18 cellular contexts compared by ENCODE assay signal in genomic region chr11:114063149-114063828, GRCh38. TPM values are rescaled to one million over a fixed set of nuclear protein-coding genes. Genes with fewer than 3 reads are reported as not detected.
DNase-seq lines count a peak whose midpoint lies in the region; ATAC-seq and TF ChIP-seq lines count a peak whose summit lies in the region.
"Had no signal": no experiment of that assay in that cellular context is flagged by ENCODE, and none has a peak within 500 bp of the region (broad histone marks: within the 10 kb centered on the region; RNA-seq: fewer than 3 reads in every experiment).

No MANE protein-coding gene starts in this region.

- H3K4me1 Mint-ChIP-seq in activated CD8-positive, alpha-beta T cell treated with anti-CD3 and anti-CD28 coated beads for 36 hours (ENCODE audit: low read depth) = peaks cover 3% of the 10 kb centered on the region
- H3K4me1 Mint-ChIP-seq in activated CD8-positive, alpha-beta T cell treated with anti-CD3 and anti-CD28 coated beads, Interleukin-2, amount 10 ng/mL, durations not matched to agents 7 days and 5 days (ENCODE audit: low read depth) = peaks cover 23% of the 10 kb centered on the region
- peaks cover 60% of the 10 kb centered on the region for H3K4me1 Mint-ChIP-seq in neural crest cell

- DNase-seq in activated CD8-positive, alpha-beta T cell treated with anti-CD3 and anti-CD28 coated beads for 36 hours = no peak
- DNase-seq in activated CD8-positive, alpha-beta T cell treated with anti-CD3 and anti-CD28 coated beads, Interleukin-2, amount 10 ng/mL, durations not matched to agents 7 days and 5 days = no peak
- DNase-seq in esophagus muscularis mucosa (ENCODE audit: extremely low spot score) (no peak), neural crest cell (ENCODE audit: low read depth, low spot score) (no peak), thyroid gland (no peak), SK-N-SH (no peak)
- DNase-seq: 8988T; C1 segment of cervical spinal cord; central memory CD4-positive, alpha-beta T cell; DMS79 treated with DMSO at 0.1 percent for 48 hours; foreskin melanocyte; NCI-H2107; NCI-H774; stimulated activated naive CD8-positive, alpha-beta T cell treated with anti-CD3 and anti-CD28 coated beads, Interleukin-15, Interleukin-2, amounts not matched to agents 100 U/mL and 50 U/mL, for 24 hours had no signal

- no peak overlapping the region for H3K27ac Mint-ChIP-seq in activated CD8-positive, alpha-beta T cell treated with anti-CD3 and anti-CD28 coated beads for 36 hours
- no peak overlapping the region for H3K27ac Mint-ChIP-seq in activated CD8-positive, alpha-beta T cell treated with anti-CD3 and anti-CD28 coated beads, Interleukin-2, amount 10 ng/mL, durations not matched to agents 7 days and 5 days
- H3K27ac Mint-ChIP-seq in neural crest cell (ENCODE audit: unreplicated experiment) = no peak overlapping the region
- H3K27ac Mint-ChIP-seq: activated naive CD4-positive, alpha-beta T cell treated with anti-CD3 and anti-CD28 coated beads, Interleukin-2, amount 50 U/mL, for 24 hours had no signal

- CTCF ChIA-PET in activated CD8-positive, alpha-beta T cell treated with anti-CD3 and anti-CD28 coated beads for 36 hours (lab: Charles Lee) = interaction anchor here (1.3 kb wide), 1 partner anchor 8 kb away, joined by 3 read pairs; no protein-coding TSS in a partner anchor
- CTCF ChIA-PET in activated CD8-positive, alpha-beta T cell treated with anti-CD3 and anti-CD28 coated beads, Interleukin-2, amount 10 ng/mL, durations not matched to agents 7 days and 5 days (lab: Charles Lee) = interaction anchor here (1.0 to 1.1 kb wide), 2 partner anchors 129 to 197 kb away, joined by 3 read pairs; no protein-coding TSS in a partner anchor
- CTCF ChIA-PET in SK-N-SH (lab: Yijun Ruan, JAX) = interaction anchor here (0.8 to 2.7 kb wide), 3 partner anchors 16 to 198 kb away, joined by 3 to 8 read pairs (median 3); no protein-coding TSS in a partner anchor

- H3K27me3 Mint-ChIP-seq in activated CD8-positive, alpha-beta T cell treated with anti-CD3 and anti-CD28 coated beads for 36 hours = peaks cover 21% of the 10 kb centered on the region
- H3K27me3 Mint-ChIP-seq in activated CD8-positive, alpha-beta T cell treated with anti-CD3 and anti-CD28 coated beads, Interleukin-2, amount 10 ng/mL, durations not matched to agents 7 days and 5 days (ENCODE audit: low read depth) = peaks cover 24% of the 10 kb centered on the region
- peaks cover 13% of the 10 kb centered on the region for H3K27me3 Mint-ChIP-seq in neural crest cell (ENCODE audit: low read depth)
- H3K27me3 Mint-ChIP-seq: activated naive CD4-positive, alpha-beta T cell treated with anti-CD3 and anti-CD28 coated beads, Interleukin-2, amount 50 U/mL, for 24 hours had no signal

- H3F3A ChIP-seq in SK-N-SH (replicated peaks; ENCODE audit: insufficient read depth) = no peaks in the 10 kb centered on the region

- ATAC-seq in activated CD8-positive, alpha-beta T cell treated with anti-CD3 and anti-CD28 coated beads for 36 hours = no peak
- no peak for ATAC-seq in activated CD8-positive, alpha-beta T cell treated with anti-CD3 and anti-CD28 coated beads, Interleukin-2, amount 10 ng/mL, durations not matched to agents 7 days and 5 days
- ATAC-seq in HG02642 (IDR thresholded peaks at IDR 0.05; ENCODE audit: poor library complexity, unreplicated experiment) (no peak), HG03378 (IDR thresholded peaks at IDR 0.05; ENCODE audit: unreplicated experiment) (no peak)
- ATAC-seq: Panc1; stimulated activated naive CD8-positive, alpha-beta T cell treated with anti-CD3 and anti-CD28 coated beads, Interleukin-15, Interleukin-2, amounts not matched to agents 100 U/mL and 50 U/mL, for 24 hours had no signal

- no peak overlapping the region for H3K9ac ChIP-seq in SK-N-SH

- H3K4me1 ChIP-seq in esophagus muscularis mucosa (peaks cover 72 to 76% (median 73%) of the 10 kb centered on the region in 4 donors), thyroid gland (peaks cover 66 to 72% of the 10 kb centered on the region in 2 donors), SK-N-SH (ENCODE audit: control insufficient read depth in 1 of 2, insufficient read depth in 2 of 2, low read depth in 1 of 2, low read length in 1 of 2) (peaks cover 0 to 7% of the 10 kb centered on the region in 2 experiments; a peak in 1 of 4 replicates)

- POLR2A ChIA-PET in activated CD8-positive, alpha-beta T cell treated with anti-CD3 and anti-CD28 coated beads for 36 hours (lab: Charles Lee) = no interaction called here
- POLR2A ChIA-PET in activated CD8-positive, alpha-beta T cell treated with anti-CD3 and anti-CD28 coated beads, Interleukin-2, amount 10 ng/mL, durations not matched to agents 7 days and 5 days (lab: Charles Lee) = no interaction called here
- POLR2A ChIA-PET in SK-N-SH (lab: Yijun Ruan, JAX) = no interaction called here

- intact Hi-C loops in activated CD8-positive, alpha-beta T cell treated with anti-CD3 and anti-CD28 coated beads for 36 hours (cut with micrococcal nuclease) = no loop called here
- intact Hi-C loops in esophagus muscularis mucosa (cut with DNase I) (no loop called here), thyroid gland (cut with DNase I) (no loop called here)

- H3K27me3 ChIP-seq in esophagus muscularis mucosa = no peaks in the 10 kb centered on the region
- H3K27me3 ChIP-seq in thyroid gland = no peaks in the 10 kb centered on the region
- peaks cover 60% of the 10 kb centered on the region for H3K27me3 ChIP-seq in SK-N-SH (ENCODE audit: insufficient read depth)

- no peaks in the 10 kb centered on the region for H4K20me1 ChIP-seq in SK-N-SH (ENCODE audit: insufficient read depth)

- H3K27ac ChIP-seq in esophagus muscularis mucosa (replicated peaks in 1 of 4) (peak overlapping the region; percentile 96 to 100 (median 99)), thyroid gland (peak overlapping the region in 2 of 3 donors; percentile 100), SK-N-SH (ENCODE audit: low read depth in 2 of 2, low read length in 1 of 2) (no peak overlapping the region)

- H3K9me2 ChIP-seq in SK-N-SH = no peaks in the 10 kb centered on the region

- H3K79me2 ChIP-seq in SK-N-SH (ENCODE audit: insufficient read depth) = no peaks in the 10 kb centered on the region

- 90% methylated on average over 18 of the region's 26 CpGs for WGBS in esophagus muscularis mucosa
- WGBS in thyroid gland, 2 donors = 92 to 96% methylated on average over 26 of the region's 26 CpGs
- 82% methylated on average over 26 of the region's 26 CpGs for WGBS in SK-N-SH (ENCODE audit: low lambda C conversion rate)

- no peak overlapping the region for H2AFZ ChIP-seq in SK-N-SH (ENCODE audit: low read depth)

- H3K4me3 ChIP-seq in esophagus muscularis mucosa (peak overlapping the region; percentile 96 to 99 (median 99)), thyroid gland (replicated peaks in 1 of 3) (peak overlapping the region in 1 of 3 donors; percentile 98), SK-N-SH (ENCODE audit: low read depth in 2 of 2, low read length in 1 of 2) (no peak overlapping the region)

- peaks cover 54 to 77% (median 69%) of the 10 kb centered on the region in 4 donors for H3K36me3 ChIP-seq in esophagus muscularis mucosa
- H3K36me3 ChIP-seq in thyroid gland = peaks cover 49 to 64% of the 10 kb centered on the region in 2 donors
- H3K36me3 ChIP-seq in SK-N-SH (replicated peaks in 1 of 2; ENCODE audit: control insufficient read depth in 1 of 2, insufficient read depth in 2 of 2, low read length in 1 of 2) = no peaks in the 10 kb centered on the region

- no peaks in the 10 kb centered on the region for H3K9me3 Mint-ChIP-seq in activated CD8-positive, alpha-beta T cell treated with anti-CD3 and anti-CD28 coated beads for 36 hours
- no peaks in the 10 kb centered on the region for H3K9me3 Mint-ChIP-seq in activated CD8-positive, alpha-beta T cell treated with anti-CD3 and anti-CD28 coated beads, Interleukin-2, amount 10 ng/mL, durations not matched to agents 7 days and 5 days (ENCODE audit: insufficient read depth)
- H3K9me3 Mint-ChIP-seq in neural crest cell = no peaks in the 10 kb centered on the region
- H3K9me3 Mint-ChIP-seq: activated naive CD4-positive, alpha-beta T cell treated with anti-CD3 and anti-CD28 coated beads, Interleukin-2, amount 50 U/mL, for 24 hours had no signal

- no peak for TF ChIP-seq RAD21 in SK-N-SH (IDR thresholded peaks at IDR 0.05; ENCODE audit: low read length)

- H3K4me3 Mint-ChIP-seq in activated CD8-positive, alpha-beta T cell treated with anti-CD3 and anti-CD28 coated beads for 36 hours = peak overlapping the region; percentile 40
- H3K4me3 Mint-ChIP-seq in activated CD8-positive, alpha-beta T cell treated with anti-CD3 and anti-CD28 coated beads, Interleukin-2, amount 10 ng/mL, durations not matched to agents 7 days and 5 days = no peak overlapping the region
- peak overlapping the region; percentile 96 for H3K4me3 Mint-ChIP-seq in neural crest cell

- TF ChIP-seq CTCF in activated CD8-positive, alpha-beta T cell treated with anti-CD3 and anti-CD28 coated beads for 36 hours (IDR thresholded peaks at IDR 0.05) = no peak
- no peak for TF ChIP-seq CTCF in esophagus muscularis mucosa (IDR thresholded peaks at IDR 0.05)
- no peak for TF ChIP-seq CTCF in neural crest cell (conservative IDR thresholded peaks at IDR 0.05)
- TF ChIP-seq CTCF in thyroid gland (IDR thresholded peaks at IDR 0.05) = no peak
- TF ChIP-seq CTCF in SK-N-SH (IDR thresholded peaks at IDR 0.05) = no peak

- H3K9me3 ChIP-seq in esophagus muscularis mucosa (no peaks in the 10 kb centered on the region), thyroid gland (no peaks in the 10 kb centered on the region), SK-N-SH (no peaks in the 10 kb centered on the region)

- TF ChIP-seq POLR2A in esophagus muscularis mucosa (IDR thresholded peaks at IDR 0.05; ENCODE audit: low read depth) (no peak), thyroid gland (IDR thresholded peaks at IDR 0.05) (no peak)

- no peak overlapping the region for H3K4me2 ChIP-seq in SK-N-SH

- TF ChIP-seq EP300 in esophagus muscularis mucosa (IDR thresholded peaks at IDR 0.05) (no peak), SK-N-SH (IDR thresholded peaks at IDR 0.05; ENCODE audit: borderline replicate concordance in 1 of 2, low read depth in 1 of 2, low read length in 1 of 2) (no peak)

- H3K36me3 Mint-ChIP-seq in activated CD8-positive, alpha-beta T cell treated with anti-CD3 and anti-CD28 coated beads for 36 hours (ENCODE audit: low read depth) = no peaks in the 10 kb centered on the region
- peaks cover 17% of the 10 kb centered on the region for H3K36me3 Mint-ChIP-seq in activated CD8-positive, alpha-beta T cell treated with anti-CD3 and anti-CD28 coated beads, Interleukin-2, amount 10 ng/mL, durations not matched to agents 7 days and 5 days (ENCODE audit: low read depth)
- peaks cover 18% of the 10 kb centered on the region for H3K36me3 Mint-ChIP-seq in neural crest cell (ENCODE audit: low read depth)
- H3K36me3 Mint-ChIP-seq: activated naive CD4-positive, alpha-beta T cell treated with anti-CD3 and anti-CD28 coated beads, Interleukin-2, amount 50 U/mL, for 24 hours had no signal

RNA-seq across cellular contexts. Expression of gene ZBTB16, which starts 3.8 kb away (rescaled TPM):
- total RNA-seq in activated CD8-positive, alpha-beta T cell treated with anti-CD3 and anti-CD28 coated beads for 36 hours = 10 to 100 TPM in 1 of 2 experiments, 1 to 10 TPM in 1; 9.5 to 10.1 TPM
- 10 to 100 TPM; 16.3 to 16.4 TPM for total RNA-seq in activated CD8-positive, alpha-beta T cell treated with anti-CD3 and anti-CD28 coated beads, Interleukin-2, amount 10 ng/mL, durations not matched to agents 7 days and 5 days
- total RNA-seq in esophagus muscularis mucosa (100 to 1,000 TPM; 175 to 319 (median 222) TPM), neural crest cell (36.6 and 39.4 TPM in 2 replicates), thyroid gland (100 to 1,000 TPM; 157 to 385 (median 177) TPM)
- not detected in 2 replicates for polyA plus RNA-seq in SK-N-SH (2012; rRNA removed)
- polyA plus RNA-seq in SK-N-SH (2012; cell fraction: cytosol; rRNA removed) = not detected in 2 replicates
- not detected in 2 replicates for polyA plus RNA-seq in SK-N-SH (2012; cell fraction: nucleus; rRNA removed)

Comparison
In these comparisons a context has a peak if more than half of its experiments do, and no peak if none do; other contexts are left out.
1. H3K27ac ChIP-seq: peak in esophagus muscularis mucosa (4 of 4) and thyroid gland (2 of 3); none in SK-N-SH (0 of 2).
2. H3K4me3 ChIP-seq: peak in esophagus muscularis mucosa (4 of 4); none in SK-N-SH (0 of 2).